Comparison of ENCODE assay signal across 17 cellular contexts in the genomic region with DNA sequence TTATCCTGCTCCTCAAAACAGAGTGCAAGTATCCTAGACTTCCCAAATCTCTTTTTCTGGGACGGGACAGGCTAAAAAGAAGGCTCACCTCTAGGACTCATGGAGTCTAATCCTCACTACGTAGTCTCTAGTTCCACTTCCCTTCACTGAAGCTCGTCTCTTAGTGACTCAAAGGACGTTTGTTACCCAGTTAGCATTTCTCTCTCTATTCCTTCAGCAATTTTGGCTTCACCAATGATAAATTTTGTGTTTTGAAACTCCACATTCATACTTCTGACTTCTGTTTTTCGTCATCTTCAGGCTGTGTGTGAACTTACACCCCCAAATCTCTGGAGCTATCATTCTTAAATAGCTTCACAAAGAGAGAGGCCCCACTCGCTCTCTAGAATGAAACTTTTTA.
DNase-seq lines count a peak whose midpoint lies in the region; ATAC-seq lines count a peak whose summit lies in the region.
"Had no signal": no experiment of that assay in that cellular context is flagged by ENCODE, and none has a peak within 500 bp of the region (broad histone marks: within the 10 kb centered on the region; RNA-seq: fewer than 3 reads in every experiment).

No MANE protein-coding gene starts in this region.

- H4K20me1 ChIP-seq in BLaER1 = no peaks in the 10 kb centered on the region

- ATAC-seq in GM18907 (IDR thresholded peaks at IDR 0.05; ENCODE audit: unreplicated experiment) = peak; percentile 75
- peak; percentile 37 for ATAC-seq in HG02623 (IDR thresholded peaks at IDR 0.05; ENCODE audit: unreplicated experiment)
- peak; percentile 73 for ATAC-seq in HG03432 (IDR thresholded peaks at IDR 0.05; ENCODE audit: unreplicated experiment)
- no peak for ATAC-seq in naive thymus-derived CD8-positive, alpha-beta T cell
- ATAC-seq: A549, T-cell had no signal

- H3K4me2 ChIP-seq in BLaER1 = peak overlapping the region; percentile 85
- H3K4me2 ChIP-seq: A549 had no signal

- H3K27me3 Mint-ChIP-seq in naive thymus-derived CD8-positive, alpha-beta T cell = no peaks in the 10 kb centered on the region
- H3K27me3 Mint-ChIP-seq: activated naive CD8-positive, alpha-beta T cell treated with anti-CD3 and anti-CD28 coated beads, Interleukin-2, amount 10 ng/mL, durations not matched to agents 7 days and 5 days; T-cell had no signal

- H3K27me3 ChIP-seq in BLaER1 = no peaks in the 10 kb centered on the region
- H3K27me3 ChIP-seq: suprapubic skin had no signal

- H3K4me1 Mint-ChIP-seq in naive thymus-derived CD8-positive, alpha-beta T cell = no peaks in the 10 kb centered on the region
- H3K4me1 Mint-ChIP-seq: activated naive CD8-positive, alpha-beta T cell treated with anti-CD3 and anti-CD28 coated beads, Interleukin-2, amount 10 ng/mL, durations not matched to agents 7 days and 5 days; T-cell had no signal

- no peaks in the 10 kb centered on the region for H3K9me3 ChIP-seq in BLaER1
- H3K9me3 ChIP-seq: A549, suprapubic skin had no signal

- H3K9me3 Mint-ChIP-seq in naive thymus-derived CD8-positive, alpha-beta T cell = peaks cover 0 to 2% (median 0%) of the 10 kb centered on the region in 9 donors
- H3K9me3 Mint-ChIP-seq: activated naive CD8-positive, alpha-beta T cell treated with anti-CD3 and anti-CD28 coated beads, Interleukin-2, amount 10 ng/mL, durations not matched to agents 7 days and 5 days had no signal

- H3K27ac ChIP-seq in BLaER1 = peak overlapping the region; percentile 92
- H3K27ac ChIP-seq: A549, parathyroid adenoma, suprapubic skin had no signal

- H3K4me3 Mint-ChIP-seq in naive thymus-derived CD8-positive, alpha-beta T cell = no peak overlapping the region
- H3K4me3 Mint-ChIP-seq: activated naive CD8-positive, alpha-beta T cell treated with anti-CD3 and anti-CD28 coated beads, Interleukin-2, amount 10 ng/mL, durations not matched to agents 7 days and 5 days; T-cell had no signal

- H3K4me1 ChIP-seq in BLaER1 = peaks cover 76% of the 10 kb centered on the region
- H3K4me1 ChIP-seq: A549, parathyroid adenoma, suprapubic skin had no signal

- 0 out of 2 replicates have a peak, but pooled peaks cover 3% of the 10 kb centered on the region for H3K36me3 ChIP-seq in BLaER1
- H3K36me3 ChIP-seq: suprapubic skin had no signal

- DNase-seq in COR-L47 (lab: John Stamatoyannopoulos, UW) = no peak
- no peak for DNase-seq in naive thymus-derived CD8-positive, alpha-beta T cell
- DNase-seq in NCI-H2196 treated with DMSO at 0.1 percent for 48 hours (lab: John Stamatoyannopoulos, UW; ENCODE audit: unreplicated experiment) = no peak
- DNase-seq in OCI-M1 (lab: John Stamatoyannopoulos, UW) = no peak
- DNase-seq: activated CD4-positive, alpha-beta T cell treated with anti-CD3 and anti-CD28 coated beads for 1 hour; activated naive CD8-positive, alpha-beta T cell treated with anti-CD3 and anti-CD28 coated beads, Interleukin-2, amount 10 ng/mL, durations not matched to agents 7 days and 5 days; activated T-cell treated with anti-CD3 and anti-CD28 coated beads for 4 hours; kidney; NCI-H1092 treated with DMSO at 0.1 percent for 48 hours; T-cell had no signal

- POLR2A ChIA-PET in naive thymus-derived CD8-positive, alpha-beta T cell (lab: Charles Lee) = no interaction called here

- no peaks in the 10 kb centered on the region for H3K36me3 Mint-ChIP-seq in naive thymus-derived CD8-positive, alpha-beta T cell
- H3K36me3 Mint-ChIP-seq: activated naive CD8-positive, alpha-beta T cell treated with anti-CD3 and anti-CD28 coated beads, Interleukin-2, amount 10 ng/mL, durations not matched to agents 7 days and 5 days; T-cell had no signal

- H3K9ac ChIP-seq in BLaER1 = peak overlapping the region; percentile 94
- H3K9ac ChIP-seq: parathyroid adenoma had no signal

- H3K27ac Mint-ChIP-seq in naive thymus-derived CD8-positive, alpha-beta T cell = no peak overlapping the region
- H3K27ac Mint-ChIP-seq: activated naive CD8-positive, alpha-beta T cell treated with anti-CD3 and anti-CD28 coated beads, Interleukin-2, amount 10 ng/mL, durations not matched to agents 7 days and 5 days; T-cell had no signal

- H3K4me3 ChIP-seq in BLaER1 = peak overlapping the region; percentile 71
- H3K4me3 ChIP-seq: A549, suprapubic skin had no signal

Comparison
In these comparisons a context has a peak if more than half of its experiments do, and no peak if none do; other contexts are left out.
1. ATAC-seq: peak in GM18907 (single experiment), HG02623 (single experiment) and HG03432 (single experiment); none in naive thymus-derived CD8-positive, alpha-beta T cell (0 of 2).